In the genomic region with DNA sequence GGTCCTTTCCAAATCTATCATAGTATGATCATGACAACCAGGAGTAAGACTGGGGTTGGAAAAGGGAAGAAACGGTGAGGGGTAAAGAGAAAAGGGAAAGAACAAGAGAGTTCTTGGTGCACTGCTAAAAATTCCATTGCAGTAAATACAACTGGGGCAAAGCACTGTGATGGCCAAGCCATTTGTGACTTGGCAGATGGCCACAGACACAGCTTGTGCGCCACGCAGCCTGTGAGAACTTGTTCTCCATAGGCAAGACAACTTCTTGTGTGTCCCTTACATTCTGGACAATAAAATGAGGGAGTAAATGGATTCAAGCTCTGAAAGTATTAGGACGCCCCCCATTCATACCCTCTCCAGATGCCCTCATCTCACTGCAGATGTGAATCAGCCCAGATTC, we compare ENCODE assay signal across 21 cellular contexts. TPM values are rescaled to one million over a fixed set of nuclear protein-coding genes. Genes with fewer than 3 reads are reported as not detected.
DNase-seq lines count a peak whose midpoint lies in the region; ATAC-seq and TF ChIP-seq lines count a peak whose summit lies in the region.
"Had no signal": no experiment of that assay in that cellular context is flagged by ENCODE, and none has a peak within 500 bp of the region (broad histone marks: within the 10 kb centered on the region; RNA-seq: fewer than 3 reads in every experiment).

No MANE protein-coding gene starts in this region.

- intact Hi-C loops in head of caudate nucleus (cut with DNase I): no loop called here

- no peak for ATAC-seq in HG02678 (IDR thresholded peaks at IDR 0.05; ENCODE audit: unreplicated experiment)
- ATAC-seq: activated T-cell treated with anti-CD3 and anti-CD28 coated beads, Interleukin-2, amount 50 U/mL, for 4 hours; body of pancreas; natural killer cell had no signal

- H3K9me3 Mint-ChIP-seq in brain: peaks cover 0 to 9% (median 4%) of the 10 kb centered on the region in 5 experiments
- H3K9me3 Mint-ChIP-seq: activated CD4-positive, alpha-beta T cell treated with anti-CD3 and anti-CD28 coated beads, Interleukin-2, amount 10 ng/mL, durations not matched to agents 24 days and 14 days; activated T-cell treated with anti-CD3 and anti-CD28 coated beads, Interleukin-2, amount 50 U/mL, for 4 hours; natural killer cell; type B pancreatic cell had no signal

- H3K4me1 Mint-ChIP-seq in brain: peaks cover 25% of the 10 kb centered on the region
- H3K4me1 Mint-ChIP-seq: activated CD4-positive, alpha-beta T cell treated with anti-CD3 and anti-CD28 coated beads, Interleukin-2, amount 10 ng/mL, durations not matched to agents 24 days and 14 days; natural killer cell had no signal

- H3K27me3 Mint-ChIP-seq in brain: peaks cover 3% of the 10 kb centered on the region
- H3K27me3 Mint-ChIP-seq: activated CD4-positive, alpha-beta T cell treated with anti-CD3 and anti-CD28 coated beads, Interleukin-2, amount 10 ng/mL, durations not matched to agents 24 days and 14 days had no signal

- H3K36me3 Mint-ChIP-seq in brain: peaks cover 4% of the 10 kb centered on the region
- H3K36me3 Mint-ChIP-seq: natural killer cell, type B pancreatic cell had no signal

- H3K27ac Mint-ChIP-seq in brain: peak overlapping the region; percentile 6 to 77 (median 73)
- H3K27ac Mint-ChIP-seq: activated CD4-positive, alpha-beta T cell treated with anti-CD3 and anti-CD28 coated beads, Interleukin-2, amount 10 ng/mL, durations not matched to agents 24 days and 14 days; natural killer cell; type B pancreatic cell had no signal

- peak overlapping the region; percentile 69 for H3K27ac ChIP-seq in temporal lobe (ENCODE audit: low read depth, low read length)
- H3K27ac ChIP-seq: BLaER1, body of pancreas, epithelial cell of prostate, ovary, right lobe of liver, stomach had no signal

- peak; percentile 22 to 93 (median 80) for DNase-seq in head of caudate nucleus
- DNase-seq in nucleus accumbens (lab: John Stamatoyannopoulos, UW): peak in 46 of 56 donors; percentile 4 to 86 (median 56)
- no peak for DNase-seq in NCI-H69 (lab: John Stamatoyannopoulos, UW)
- DNase-seq in EL: no peak
- DNase-seq in NCI-H2196 (lab: John Stamatoyannopoulos, UW; ENCODE audit: unreplicated experiment): no peak
- DNase-seq: activated CD4-positive, alpha-beta T cell treated with anti-CD3 and anti-CD28 coated beads, Interleukin-2, amount 10 ng/mL, durations not matched to agents 24 days and 14 days; activated T-cell treated with anti-CD3 and anti-CD28 coated beads, Interleukin-2, amount 50 U/mL, for 4 hours; body of pancreas; effector CD8-positive, alpha-beta T cell; natural killer cell; ovary; right lobe of liver; RPMI8226; stimulated activated CD4-positive, alpha-beta T cell treated with anti-CD3 and anti-CD28 coated beads, Interleukin-4, amount 100 ng/mL, for 1 hour; stomach had no signal

- peak overlapping the region in 3 of 5 experiments; percentile 28 to 41 (median 29) for H3K4me3 Mint-ChIP-seq in brain
- H3K4me3 Mint-ChIP-seq: activated CD4-positive, alpha-beta T cell treated with anti-CD3 and anti-CD28 coated beads, Interleukin-2, amount 10 ng/mL, durations not matched to agents 24 days and 14 days; activated T-cell treated with anti-CD3 and anti-CD28 coated beads, Interleukin-2, amount 50 U/mL, for 4 hours; natural killer cell; type B pancreatic cell had no signal

- no peak for TF ChIP-seq CTCF in brain (conservative IDR thresholded peaks at IDR 0.05)

RNA-seq across cellular contexts. Expression of a gene that starts 10.9 kb away (rescaled TPM):
- 4.3 TPM for polyA plus RNA-seq in brain (ENCODE audit: insufficient read depth, low read depth, low replicate concordance)
- 10.8 TPM for total RNA-seq in temporal lobe

Comparison
In these comparisons a context has a peak if more than half of its experiments do, and no peak if none do; other contexts are left out.
1. DNase-seq: peak in head of caudate nucleus (42 of 42) and nucleus accumbens (46 of 56); none in NCI-H69 (single experiment), EL (single experiment) and NCI-H2196 (single experiment).